In the genomic region with DNA sequence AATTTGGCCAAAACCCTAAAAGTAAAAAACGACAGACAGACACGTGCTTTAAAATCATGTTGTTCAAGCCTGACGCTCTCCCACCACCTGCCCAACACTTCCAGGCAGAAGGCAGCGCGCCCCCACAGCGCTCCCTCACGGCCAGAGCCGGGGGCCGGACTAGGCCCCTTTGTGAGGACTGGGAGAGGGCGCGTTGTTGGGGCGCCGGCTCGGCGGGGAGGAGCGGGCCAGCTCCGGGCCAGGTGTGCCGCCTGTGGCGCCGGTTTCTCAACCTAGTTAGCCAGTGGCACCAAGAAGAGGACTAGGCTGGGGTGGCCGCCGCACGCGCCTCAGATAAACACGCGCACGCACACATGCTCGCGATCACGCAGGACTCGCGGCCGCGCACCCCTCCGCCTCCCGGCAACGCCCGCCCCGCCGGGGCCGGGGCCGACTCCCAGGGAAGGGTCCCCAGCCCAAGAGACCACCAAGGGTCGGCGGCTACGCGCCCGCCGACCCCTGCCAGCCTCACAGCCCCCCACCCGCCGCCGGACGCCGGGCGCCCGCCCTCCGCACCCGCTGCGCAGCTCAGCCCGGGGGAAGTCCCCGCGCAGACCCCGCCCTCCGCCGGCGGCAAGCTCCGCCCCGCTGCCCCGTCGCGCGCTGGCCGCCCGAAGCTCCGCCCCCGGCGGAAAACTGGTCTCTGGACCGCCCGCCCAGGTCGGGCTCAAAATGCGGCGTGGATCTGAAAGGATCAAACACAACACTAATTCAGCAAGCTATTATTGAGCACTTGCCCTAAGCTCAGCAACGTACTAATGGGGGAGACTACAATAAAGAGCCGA, we compare ENCODE assay signal across 8 cellular contexts. TPM values are rescaled to one million over a fixed set of nuclear protein-coding genes. Genes with fewer than 3 reads are reported as not detected.
A peak's percentile ranks its signal among the peaks of the same experiment; 100 is the strongest.
DNase-seq lines count a peak whose midpoint lies in the region; ATAC-seq and TF ChIP-seq lines count a peak whose summit lies in the region.

A gene (minus strand): TSS at position 584 of the 824 bp plus-strand sequence.

- H3F3A ChIP-seq in SU-DHL-6 (ENCODE audit: insufficient read depth), result peaks cover 10% of the 10 kb centered on the region; the same call in 1 of the 2 replicates

- H3K9me2 ChIP-seq in SU-DHL-6 (replicated peaks; ENCODE audit: insufficient read depth, low read length), result no peaks in the 10 kb centered on the region

- H3K4me2 ChIP-seq in SU-DHL-6 (ENCODE audit: low read depth, low read length, poor library complexity, severe bottlenecking) (peak within 1 kb of the TSS; percentile 72), parathyroid adenoma (ENCODE audit: low read length) (peak within 1 kb of the TSS; percentile 92)

- DNase-seq in GM12865 (ENCODE audit: low read depth) (peak; percentile 92), NB4 (ENCODE audit: low read depth) (peak; percentile 91), Right ventricle myocardium inferior (ENCODE audit: missing footprints) (peak; percentile 91), tibial artery (peak; percentile 82 to 93)
- peak; percentile 98 for DNase-seq in activated naive CD8-positive, alpha-beta T cell treated with anti-CD3 and anti-CD28 coated beads, Interleukin-2, amount 10 ng/mL, durations not matched to agents 7 days and 5 days

- H2AFZ ChIP-seq in SU-DHL-6 (ENCODE audit: low read depth, low read length, severe bottlenecking), result peak within 1 kb of the TSS; percentile 84
- peak within 1 kb of the TSS; percentile 96 for H2AFZ ChIP-seq in parathyroid adenoma

- H3K27me3 Mint-ChIP-seq in activated naive CD8-positive, alpha-beta T cell treated with anti-CD3 and anti-CD28 coated beads, Interleukin-2, amount 10 ng/mL, durations not matched to agents 7 days and 5 days, result peaks cover 2% of the 10 kb centered on the region

- peaks cover 10% of the 10 kb centered on the region for H3K36me3 Mint-ChIP-seq in activated naive CD8-positive, alpha-beta T cell treated with anti-CD3 and anti-CD28 coated beads, Interleukin-2, amount 10 ng/mL, durations not matched to agents 7 days and 5 days

- peak within 1 kb of the TSS; percentile 72 for H3K9ac ChIP-seq in SU-DHL-6 (ENCODE audit: low read length)
- peak within 1 kb of the TSS; percentile 41 for H3K9ac ChIP-seq in parathyroid adenoma

- peak within 1 kb of the TSS; percentile 85 for H3K27ac Mint-ChIP-seq in activated naive CD8-positive, alpha-beta T cell treated with anti-CD3 and anti-CD28 coated beads, Interleukin-2, amount 10 ng/mL, durations not matched to agents 7 days and 5 days

- H3K9me3 ChIP-seq in SU-DHL-6 (ENCODE audit: insufficient read depth, low read length) (no peaks in the 10 kb centered on the region), parathyroid adenoma (ENCODE audit: control insufficient read depth, low read length) (no peaks in the 10 kb centered on the region), tibial artery (no peaks in the 10 kb centered on the region)

- H3K9me3 Mint-ChIP-seq in activated naive CD8-positive, alpha-beta T cell treated with anti-CD3 and anti-CD28 coated beads, Interleukin-2, amount 10 ng/mL, durations not matched to agents 7 days and 5 days, result no peaks in the 10 kb centered on the region

- intact Hi-C loops in Right ventricle myocardium inferior (cut with DNase I) (no loop called here), tibial artery (cut with DNase I; ENCODE audit: low total_unique reads) (no loop called here)

- H4K20me1 ChIP-seq in SU-DHL-6 (ENCODE audit: low read depth, low read length), result no peaks in the 10 kb centered on the region

- H3K4me3 ChIP-seq in GM12865 (ENCODE audit: low read depth, low read length) (peak within 1 kb of the TSS; percentile 59), NB4 (ENCODE audit: low read depth, low read length) (peak within 1 kb of the TSS; percentile 81), SU-DHL-6 (ENCODE audit: insufficient read depth, low read length, poor library complexity, severe bottlenecking) (peak within 1 kb of the TSS; percentile 61), parathyroid adenoma (ENCODE audit: low read depth, low read length) (peak within 1 kb of the TSS; percentile 80), tibial artery (peak within 1 kb of the TSS; percentile 74 to 84)

- H3K27ac ChIP-seq in SU-DHL-6 (ENCODE audit: low read depth, low read length) (peak within 1 kb of the TSS; percentile 59), parathyroid adenoma (peak within 1 kb of the TSS; percentile 74), tibial artery (peak within 1 kb of the TSS; percentile 89 to 94)

- TF ChIP-seq CTCF in GM12865 (IDR thresholded peaks at IDR 0.05; ENCODE audit: insufficient read depth, low read depth, low read length, missing control alignments) (peak; percentile 47), NB4 (IDR thresholded peaks at IDR 0.05; ENCODE audit: low read depth, low read length) (peak; percentile 34), SU-DHL-6 (IDR thresholded peaks at IDR 0.05; ENCODE audit: insufficient read depth, low read length, poor library complexity, severe bottlenecking) (peak; percentile 50), parathyroid adenoma (IDR thresholded peaks at IDR 0.05) (peak; percentile 39), tibial artery (IDR thresholded peaks at IDR 0.05) (peak; percentile 8 to 41)

- H3K27me3 ChIP-seq in SU-DHL-6 (ENCODE audit: low read length) (no peaks in the 10 kb centered on the region), parathyroid adenoma (ENCODE audit: control insufficient read depth, insufficient read depth, low read length) (no peaks in the 10 kb centered on the region), tibial artery (no peaks in the 10 kb centered on the region)

- POLR2A ChIA-PET in activated naive CD8-positive, alpha-beta T cell treated with anti-CD3 and anti-CD28 coated beads, Interleukin-2, amount 10 ng/mL, durations not matched to agents 7 days and 5 days (lab: Charles Lee), result interaction anchor here (0.6 to 1.6 kb wide), 3 partner anchors 34 to 888 kb away, joined by 3 to 5 read pairs (median 4); a partner anchor contains a TSS

- peak; percentile 83 for TF ChIP-seq POLR2A in NB4 (IDR thresholded peaks at IDR 0.05; ENCODE audit: extremely low read depth, insufficient read length)

- H3K4me1 ChIP-seq in parathyroid adenoma (peaks cover 9% of the 10 kb centered on the region), tibial artery (peaks cover 0 to 28% (median 6%) of the 10 kb centered on the region in 4 donors)

- H3K36me3 ChIP-seq in SU-DHL-6 (ENCODE audit: low read length), result 0 out of 2 replicates have a peak, but pooled peaks cover 7% of the 10 kb centered on the region
- H3K36me3 ChIP-seq in parathyroid adenoma (ENCODE audit: control insufficient read depth, insufficient read depth, low read length), result no peaks in the 10 kb centered on the region
- H3K36me3 ChIP-seq in tibial artery, result no peaks in the 10 kb centered on the region

- H3K4me1 Mint-ChIP-seq in activated naive CD8-positive, alpha-beta T cell treated with anti-CD3 and anti-CD28 coated beads, Interleukin-2, amount 10 ng/mL, durations not matched to agents 7 days and 5 days, result peaks cover 28% of the 10 kb centered on the region

- peak within 1 kb of the TSS; percentile 86 for H3K4me3 Mint-ChIP-seq in activated naive CD8-positive, alpha-beta T cell treated with anti-CD3 and anti-CD28 coated beads, Interleukin-2, amount 10 ng/mL, durations not matched to agents 7 days and 5 days

- peak; percentile 83 for ATAC-seq in HG02571 (IDR thresholded peaks at IDR 0.05; ENCODE audit: unreplicated experiment)
- ATAC-seq in activated naive CD8-positive, alpha-beta T cell treated with anti-CD3 and anti-CD28 coated beads, Interleukin-2, amount 10 ng/mL, durations not matched to agents 7 days and 5 days (ENCODE audit: low read depth), result peak; percentile 92
- peak; percentile 99 for ATAC-seq in Right ventricle myocardium inferior

- H3K79me2 ChIP-seq in SU-DHL-6 (ENCODE audit: insufficient read depth, low read length) (peaks cover 14% of the 10 kb centered on the region), parathyroid adenoma (no peaks in the 10 kb centered on the region)

RNA-seq across cellular contexts. Expression of the gene that starts here (rescaled TPM):
- 10 to 100 TPM; 10.2 to 12.8 TPM for total RNA-seq in activated naive CD8-positive, alpha-beta T cell treated with anti-CD3 and anti-CD28 coated beads, Interleukin-2, amount 10 ng/mL, durations not matched to agents 7 days and 5 days
- 14.3 TPM for total RNA-seq in Right ventricle myocardium inferior

Comparison
In these comparisons a context has a peak if more than half of its experiments do, and no peak if none do; other contexts are left out.
1. Peak in every context shown above with its lines: DNase-seq, ATAC-seq, H3K4me3 ChIP-seq and H3K27ac ChIP-seq.